1 cellular context compared by ENCODE assay signal in the genomic region with DNA sequence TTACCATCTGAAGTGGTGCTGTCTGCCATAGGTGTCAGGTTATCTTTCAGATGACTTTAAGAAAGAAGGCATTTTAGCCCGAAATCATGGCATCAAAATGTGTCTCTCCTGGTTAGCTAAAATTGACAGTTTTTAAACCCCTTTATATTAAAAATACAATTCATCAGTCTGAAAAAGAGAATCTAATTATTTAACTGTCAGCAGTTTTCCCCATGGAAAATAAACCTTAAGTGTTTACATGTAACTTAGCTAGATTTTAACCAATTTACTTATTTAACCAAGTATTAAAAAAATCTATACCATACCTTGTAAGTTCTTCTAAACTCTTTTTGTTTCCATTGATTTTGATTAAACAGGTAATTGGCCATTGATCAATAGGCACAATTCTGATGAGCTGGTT.
TF ChIP-seq lines count a peak whose summit lies in the region.

No MANE protein-coding gene starts in this region.

TF ChIP-seq in K562, 482 proteins besides CTCF, POLR2A, EP300 and RAD21 (continued from another document):
- peak; percentile 7; the same call in 1 of the 2 replicates for TF ChIP-seq C11orf30 (IDR thresholded peaks at IDR 0.05; ENCODE audit: low read depth)
